Comparison of ENCODE assay signal across 10 cellular contexts in genomic region chr7:123769371-123769770, GRCh38. TPM values are rescaled to one million over a fixed set of nuclear protein-coding genes. Genes with fewer than 3 reads are reported as not detected.
A peak's percentile ranks its signal among the peaks of the same experiment; 100 is the strongest.
DNase-seq lines count a peak whose midpoint lies in the region; ATAC-seq, FAIRE-seq and TF ChIP-seq lines count a peak whose summit lies in the region.
"Had no signal": no experiment of that assay in that cellular context is flagged by ENCODE, and none has a peak within 500 bp of the region (broad histone marks: within the 10 kb centered on the region; RNA-seq: fewer than 3 reads in every experiment).

No MANE protein-coding gene starts in this region.

- ATAC-seq in omental fat pad (ENCODE audit: low FRiP score) = no peak
- ATAC-seq in HG02870 (IDR thresholded peaks at IDR 0.05; ENCODE audit: unreplicated experiment) = no peak
- no peak for ATAC-seq in HG03442 (IDR thresholded peaks at IDR 0.05; ENCODE audit: unreplicated experiment)
- ATAC-seq: activated CD4-positive, alpha-beta T cell treated with anti-CD3 and anti-CD28 coated beads for 36 hours had no signal

- H3K27ac ChIP-seq in osteoblast (ENCODE audit: low read depth, low read length) = no peak overlapping the region

- no peaks in the 10 kb centered on the region for H3K9me3 ChIP-seq in osteoblast (ENCODE audit: low read depth, low read length)

- in situ Hi-C loops in G401 (cut with HindIII; ENCODE audit: low sequenced_read_pairs) = no loop called here

- peaks cover under 1% of the 10 kb centered on the region for H3K27me3 ChIP-seq in osteoblast (ENCODE audit: insufficient read depth, low read length)

- no peaks in the 10 kb centered on the region for H3K79me2 ChIP-seq in osteoblast (ENCODE audit: insufficient read depth, low read length)

- no peaks in the 10 kb centered on the region for H4K20me1 ChIP-seq in osteoblast (ENCODE audit: insufficient read depth, low read length)

- no peak for TF ChIP-seq POLR2A in GM12892 (IDR thresholded peaks at IDR 0.05; ENCODE audit: low read depth, low read length)

- H3K4me2 ChIP-seq in osteoblast (ENCODE audit: insufficient read depth, low read length) = peak overlapping the region; percentile 28

- peak; percentile 42 for FAIRE-seq in GM12892 (lab: Jason Lieb, UNC)

- H2AFZ ChIP-seq in osteoblast (ENCODE audit: low read length) = no peak overlapping the region

- H3K4me3 ChIP-seq in epithelial cell of esophagus (ENCODE audit: low read length) (no peak overlapping the region), osteoblast (ENCODE audit: insufficient read depth, low read length) (no peak overlapping the region)

- DNase-seq in GM12892 (ENCODE audit: insufficient read length) = no peak
- peak; percentile 81 for DNase-seq in NCI-H460 (ENCODE audit: extremely low read depth, low read depth)
- DNase-seq in epithelial cell of esophagus (ENCODE audit: low read depth) = peak; percentile 89
- DNase-seq in osteoblast (ENCODE audit: insufficient read length, low spot score, missing footprints) = peak; percentile 88
- DNase-seq in omental fat pad (ENCODE audit: low spot score) = no peak
- DNase-seq in G401 (ENCODE audit: low spot score) = no peak
- DNase-seq: activated CD4-positive, alpha-beta T cell treated with anti-CD3 and anti-CD28 coated beads for 36 hours; stimulated activated CD4-positive, alpha-beta T cell treated with anti-CD3 and anti-CD28 coated beads, Interleukin-12 subunit alpha, Interleukin-12 subunit beta, amount 100 ng/mL, for 4 hours had no signal

- TF ChIP-seq CTCF in epithelial cell of esophagus (IDR thresholded peaks at IDR 0.05; ENCODE audit: insufficient read depth, low read depth, low read length, missing control alignments) (no peak), osteoblast (IDR thresholded peaks at IDR 0.05; ENCODE audit: extremely low read depth, low read depth, low read length) (no peak), omental fat pad (IDR thresholded peaks at IDR 0.05) (no peak)

- no peaks in the 10 kb centered on the region for H3K36me3 ChIP-seq in osteoblast (ENCODE audit: insufficient read depth, low read length)

- peaks cover 3% of the 10 kb centered on the region for H3K4me1 ChIP-seq in osteoblast (ENCODE audit: insufficient read depth, low read length)

RNA-seq across cellular contexts. Expression of gene WASL, which starts 20.6 kb away (rescaled TPM):
- polyA plus RNA-seq in GM12892 (2012; ENCODE audit: missing spikeins) = 3.2 TPM
- 30.1 and 32.4 TPM in 2 replicates for total RNA-seq in NCI-H460 (2014; rRNA removed; shearing (Covaris generic))
- 8.6 and 13.6 TPM in 2 replicates for polyA plus RNA-seq in NCI-H460 (2014; cell fraction: nucleus; rRNA removed)
- total RNA-seq in osteoblast = 23.2 and 24.5 TPM in 2 replicates
- 10 to 100 TPM; 23.8 to 30.9 (median 27.6) TPM for total RNA-seq in omental fat pad
- 3.5 and 6.7 TPM in 2 replicates for total RNA-seq in G401 (2014; rRNA removed; shearing (Covaris generic))

Comparison
In these comparisons a context has a peak if more than half of its experiments do, and no peak if none do; other contexts are left out.
1. DNase-seq: peak in NCI-H460 (single experiment), epithelial cell of esophagus (single experiment) and osteoblast (single experiment); none in GM12892 (single experiment), omental fat pad (single experiment) and G401 (single experiment).